1 cellular context compared by ENCODE assay signal in genomic region chr10:37857287-37858211, GRCh38.
TF ChIP-seq lines count a peak whose summit lies in the region.

Gene ZNF248 (minus strand): TSS chr10:37857610. CDS start chr10:37856310, 1,300 bp downstream.

TF ChIP-seq in K562, 482 proteins besides CTCF, POLR2A, EP300 and RAD21 (continued from another document):
- TF ChIP-seq ZNF592 (IDR thresholded peaks at IDR 0.05) (peak; percentile 42; the same call in 1 of the 2 replicates), ZNF134 (CRISPR knock-in tag; conservative IDR thresholded peaks at IDR 0.05) (0 out of 2 replicates have a peak, but pooled peaks have one; percentile 33), POLR2AphosphoS5 (IDR thresholded peaks at IDR 0.05; ENCODE audit: control insufficient read depth, insufficient read depth, low read depth, low read length) (peak; percentile 78), ZBTB17 (CRISPR knock-in tag; IDR thresholded peaks at IDR 0.05) (peak; percentile 72; the same call in 1 of the 2 replicates), PCBP1 (IDR thresholded peaks at IDR 0.05; ENCODE audit: low read depth, low read length, poor library complexity, severe bottlenecking) (peak; percentile 74), MYNN (IDR thresholded peaks at IDR 0.05) (no peak), MYNN (CRISPR knock-in tag; IDR thresholded peaks at IDR 0.05) (no peak), SAFB (IDR thresholded peaks at IDR 0.05; ENCODE audit: borderline replicate concordance, low read depth, low read length) (peak; percentile 66; the same call in 1 of the 2 replicates), PHF8 (IDR thresholded peaks at IDR 0.05; ENCODE audit: borderline replicate concordance, low read length) (peak; percentile 100), CREB1 (IDR thresholded peaks at IDR 0.05) (peak; percentile 86), CREB1 (CRISPR knock-in tag; IDR thresholded peaks at IDR 0.05) (peak; percentile 80), POLR2G (IDR thresholded peaks at IDR 0.05; ENCODE audit: low read depth, low read length) (peak; percentile 100)
